8 cellular contexts compared by ENCODE assay signal in the genomic region with DNA sequence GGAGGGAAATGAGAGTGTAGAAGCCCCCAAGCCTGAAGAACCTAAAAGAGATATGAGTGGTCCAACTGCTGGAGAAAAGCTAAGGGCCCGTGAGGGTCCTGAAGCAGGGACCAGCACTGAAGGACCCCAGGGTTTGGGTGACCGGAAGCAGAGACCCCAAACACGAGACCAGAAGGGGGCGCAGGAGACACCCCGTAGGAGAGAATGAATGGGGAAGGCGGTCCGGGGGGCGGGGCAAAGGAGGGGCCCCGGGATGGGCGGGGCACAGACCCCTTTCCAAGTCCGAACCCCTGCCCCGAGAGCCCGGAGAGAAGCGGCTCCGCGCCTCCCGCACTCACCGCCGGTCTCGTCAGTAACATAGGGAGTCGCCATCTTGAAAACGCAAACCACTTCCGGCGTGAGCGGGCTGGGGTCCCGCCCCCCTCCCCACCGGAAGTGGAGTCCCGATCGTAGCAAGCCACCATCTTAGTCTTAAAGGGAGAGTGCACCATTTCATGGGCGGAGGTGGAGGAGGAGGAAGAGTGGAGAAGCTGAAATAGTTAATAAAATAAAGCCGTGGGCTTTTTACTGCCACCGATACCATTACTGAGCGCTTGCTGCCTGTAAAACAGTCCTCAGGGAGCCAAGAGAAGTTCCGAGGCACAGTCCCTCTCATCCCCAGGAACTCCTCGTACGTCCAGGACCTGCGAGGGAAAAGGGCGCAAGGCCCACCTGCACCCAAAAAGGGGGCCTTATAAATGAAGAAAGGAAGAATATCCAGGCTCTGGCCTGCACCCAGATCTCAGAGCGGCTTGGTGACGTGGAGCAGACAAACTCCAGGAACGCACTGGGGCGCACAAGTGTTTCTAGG. TPM values are rescaled to one million over a fixed set of nuclear protein-coding genes. Genes with fewer than 3 reads are reported as not detected.
DNase-seq lines count a peak whose midpoint lies in the region; ATAC-seq, FAIRE-seq and TF ChIP-seq lines count a peak whose summit lies in the region.

No MANE protein-coding gene starts in this region.

- no peaks in the 10 kb centered on the region for H3K9me3 ChIP-seq in body of pancreas

- ATAC-seq in GM18517 (IDR thresholded peaks at IDR 0.05; ENCODE audit: unreplicated experiment) (peak; percentile 46), HG03045 (IDR thresholded peaks at IDR 0.05; ENCODE audit: unreplicated experiment) (peak; percentile 57), body of pancreas (peak; percentile 80)

- 0% methylated on average over 21 to 42 of the region's 42 CpGs for WGBS in body of pancreas, 2 donors

- H3K36me3 ChIP-seq in body of pancreas (replicated peaks in 1 of 2; ENCODE audit: insufficient read depth in 1 of 2, low read depth in 2 of 2) = peaks cover 0 to 3% of the 10 kb centered on the region in 2 donors

- intact Hi-C loops in body of pancreas (cut with DNase I) = no loop called here

- H3K27ac ChIP-seq in body of pancreas = peak overlapping the region; percentile 94 to 97 (median 95)

- H3K4me3 ChIP-seq in body of pancreas (peak overlapping the region; percentile 75 to 85), iPS-11a (ENCODE audit: low read depth, low read length) (peak overlapping the region; percentile 99), skeletal muscle cell (ENCODE audit: low read depth, low read length) (peak overlapping the region; percentile 96)

- peak; percentile 94 for DNase-seq in 8988T
- peak; percentile 80 for DNase-seq in NCI-H2107 (lab: John Stamatoyannopoulos, UW)
- DNase-seq in body of pancreas = peak; percentile 85 to 90 (median 88)
- peak; percentile 77 for DNase-seq in skeletal muscle cell (ENCODE audit: low read depth)

- peak; percentile 40 to 79 (median 43) for TF ChIP-seq CTCF in body of pancreas (IDR thresholded peaks at IDR 0.05)

- peaks cover 42% of the 10 kb centered on the region for H3K4me1 ChIP-seq in body of pancreas

- peak; percentile 48 for FAIRE-seq in TTC549 (lab: Jason Lieb, UNC)

- peak in 2 of 3 donors; percentile 24 for TF ChIP-seq POLR2A in body of pancreas (IDR thresholded peaks at IDR 0.05)

- H3K27me3 ChIP-seq in body of pancreas = no peaks in the 10 kb centered on the region

RNA-seq across cellular contexts. Expression of a gene that starts 0.7 kb away (rescaled TPM):
- 10 to 100 TPM; 21.5 to 26.0 TPM for total RNA-seq in body of pancreas

RNA-seq across cellular contexts. Expression of a gene that starts 4.0 kb away (rescaled TPM):
- 100 to 1,000 TPM in 1 of 2 donors, 10 to 100 TPM in 1; 33.3 to 128 TPM for total RNA-seq in body of pancreas

RNA-seq across cellular contexts. Expression of a gene that starts 38.9 kb away (rescaled TPM):
- 1 to 10 TPM; 1.6 to 2.6 TPM for total RNA-seq in body of pancreas

RNA-seq across cellular contexts. Expression of a gene that starts 39.7 kb away (rescaled TPM):
- 10 to 100 TPM in 1 of 2 donors, 1 to 10 TPM in 1; 8.8 to 12.5 TPM for total RNA-seq in body of pancreas

RNA-seq across cellular contexts. Expression of a gene that starts 46.9 kb away (rescaled TPM):
- total RNA-seq in body of pancreas = 10 to 100 TPM; 28.3 to 33.9 TPM

Comparison
In these comparisons a context has a peak if more than half of its experiments do, and no peak if none do; other contexts are left out.
1. Peak in every context shown above with its lines: DNase-seq, ATAC-seq, H3K4me3 ChIP-seq and H3K27ac ChIP-seq.